8 cellular contexts compared by ENCODE assay signal in genomic region chr5:40681351-40682311, GRCh38. TPM values are rescaled to one million over a fixed set of nuclear protein-coding genes. Genes with fewer than 3 reads are reported as not detected.
DNase-seq lines count a peak whose midpoint lies in the region; ATAC-seq, FAIRE-seq and TF ChIP-seq lines count a peak whose summit lies in the region.

No MANE protein-coding gene starts in this region.

- FAIRE-seq in RCC 7860 (lab: Jason Lieb, UNC), result no peak

- no peak overlapping the region for H3K27ac ChIP-seq in aorta (ENCODE audit: low read depth in 1 of 2, low read length in 2 of 2)

- peaks cover 36 to 83% (median 57%) of the 10 kb centered on the region in 4 donors for H3K4me1 Mint-ChIP-seq in naive thymus-derived CD8-positive, alpha-beta T cell

- H3K9me3 Mint-ChIP-seq in naive thymus-derived CD8-positive, alpha-beta T cell, result peaks cover 0 to 2% (median 0%) of the 10 kb centered on the region in 9 donors

- no peaks in the 10 kb centered on the region for H3K27me3 ChIP-seq in aorta (ENCODE audit: control insufficient read depth in 1 of 2, insufficient read depth in 2 of 2, low read length in 1 of 2)

- no peaks in the 10 kb centered on the region for H3K9me3 ChIP-seq in aorta (ENCODE audit: control insufficient read depth, low read length)

- DNase-seq in EL, result peak; percentile 24
- DNase-seq in activated CD4-positive, alpha-beta T cell treated with anti-CD3 and anti-CD28 coated beads, Interleukin-2, amount 50 U/mL, for 48 hours, result peak; percentile 44 to 58
- DNase-seq in erythroblast (lab: John Stamatoyannopoulos, UW), result peak; percentile 12 to 25
- peak; percentile 28 to 67 (median 50) for DNase-seq in naive thymus-derived CD8-positive, alpha-beta T cell
- peak; percentile 73 to 81 for DNase-seq in aorta
- DNase-seq in OCI-M1 (lab: John Stamatoyannopoulos, UW), result no peak
- DNase-seq in RCC 7860 (ENCODE audit: low spot score), result no peak

- 17 to 20% methylated on average over 71 of the region's 71 CpGs for WGBS in aorta, 2 donors

- no peaks in the 10 kb centered on the region for H3K36me3 ChIP-seq in aorta (ENCODE audit: control insufficient read depth in 1 of 2, insufficient read depth in 2 of 2, low read length in 1 of 2)

- H3K4me1 ChIP-seq in aorta (ENCODE audit: control insufficient read depth in 1 of 2, insufficient read depth in 2 of 2, low read length in 2 of 2), result no peaks in the 10 kb centered on the region

- intact Hi-C loops in aorta (cut with DNase I), result no loop called here

- H3K4me3 Mint-ChIP-seq in naive thymus-derived CD8-positive, alpha-beta T cell, result peak overlapping the region; percentile 90 to 100 (median 97)

- H3K4me3 ChIP-seq in aorta (ENCODE audit: low read length in 2 of 2), result peak overlapping the region in 1 of 2 donors; percentile 20

- ATAC-seq in HG03108 (IDR thresholded peaks at IDR 0.05; ENCODE audit: unreplicated experiment), result peak; percentile 30
- peak; percentile 2 to 3 for ATAC-seq in naive thymus-derived CD8-positive, alpha-beta T cell
- no peak for ATAC-seq in aorta (ENCODE audit: low FRiP score)

- H3K27ac Mint-ChIP-seq in naive thymus-derived CD8-positive, alpha-beta T cell, result peak overlapping the region; percentile 92 to 99 (median 98)

- H3K36me3 Mint-ChIP-seq in naive thymus-derived CD8-positive, alpha-beta T cell, result peaks cover 9 to 29% (median 12%) of the 10 kb centered on the region in 3 donors

- TF ChIP-seq POLR2A in erythroblast (IDR thresholded peaks at IDR 0.05; ENCODE audit: low read length), result no peak

- POLR2A ChIA-PET in naive thymus-derived CD8-positive, alpha-beta T cell (lab: Charles Lee), result interaction anchor here (0.6 to 9.7 kb wide), 11 partner anchors 11 to 274 kb away, joined by 3 to 140 read pairs (median 4); no protein-coding TSS in a partner anchor

- H3K27me3 Mint-ChIP-seq in naive thymus-derived CD8-positive, alpha-beta T cell, result no peaks in the 10 kb centered on the region

RNA-seq across cellular contexts. Expression of gene PTGER4, which starts 1.9 kb away (rescaled TPM):
- 10 to 100 TPM; 28.2 to 30.7 TPM for total RNA-seq in naive thymus-derived CD8-positive, alpha-beta T cell
- polyA plus RNA-seq in naive thymus-derived CD8-positive, alpha-beta T cell, result 10 to 100 TPM; 36.0 to 43.8 (median 41.6) TPM
- total RNA-seq in aorta, result 10 to 100 TPM in 1 of 2 donors, 1 to 10 TPM in 1; 10.0 to 18.2 TPM
- 1 to 10 TPM; 5.2 to 7.4 TPM for polyA plus RNA-seq in aorta

Comparison
In these comparisons a context has a peak if more than half of its experiments do, and no peak if none do; other contexts are left out.
1. DNase-seq: peak in EL (single experiment), activated CD4-positive, alpha-beta T cell treated with anti-CD3 and anti-CD28 coated beads, Interleukin-2, amount 50 U/mL, for 48 hours (2 of 2), erythroblast (2 of 2), naive thymus-derived CD8-positive, alpha-beta T cell (10 of 10) and aorta (2 of 2); none in OCI-M1 (single experiment) and RCC 7860 (single experiment).